Comparison of ENCODE assay signal across 8 cellular contexts in the genomic region with DNA sequence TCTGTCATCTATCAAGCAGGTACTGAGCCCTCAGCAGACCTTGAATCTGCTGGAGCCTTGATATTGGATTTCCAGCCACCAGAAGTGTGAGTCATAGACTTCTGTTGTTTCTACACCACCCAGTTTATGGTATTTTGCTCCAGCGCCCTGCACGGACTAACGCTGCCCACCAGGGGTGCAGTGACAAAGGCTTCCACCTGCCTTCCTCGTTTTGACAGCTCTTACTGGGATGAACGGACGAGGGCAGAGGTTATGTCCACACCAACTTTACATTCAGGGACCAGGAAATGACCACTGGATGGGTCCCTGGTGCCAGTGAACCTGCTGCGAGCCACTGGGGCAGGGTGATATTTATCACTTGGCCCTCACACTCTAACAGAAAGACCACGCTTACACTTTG.
DNase-seq lines count a peak whose midpoint lies in the region; ATAC-seq lines count a peak whose summit lies in the region.
"Had no signal": no experiment of that assay in that cellular context is flagged by ENCODE, and none has a peak within 500 bp of the region (broad histone marks: within the 10 kb centered on the region; RNA-seq: fewer than 3 reads in every experiment).

No MANE protein-coding gene starts in this region.

- H3K9ac ChIP-seq in mesenchymal stem cell (ENCODE audit: low read length), result no peak overlapping the region

- WGBS in mesenchymal stem cell, result 66% methylated on average over 8 of the region's 8 CpGs

- DNase-seq in Daoy (ENCODE audit: low read depth), result peak; percentile 42
- DNase-seq in HuH-7 (ENCODE audit: low spot score), result peak; percentile 74
- peak; percentile 57 for DNase-seq in SK-MEL-5 (ENCODE audit: low read depth, low spot score)
- DNase-seq in mesenchymal stem cell, result no peak
- no peak for DNase-seq in Right ventricle myocardium superior
- DNase-seq in putamen (ENCODE audit: low spot score), result no peak
- DNase-seq: NK-92 treated with Interleukin-12 subunit alpha and Interleukin-12 subunit beta, amount 100 ng/mL, for 24 hours had no signal

- H2AFZ ChIP-seq in mesenchymal stem cell (ENCODE audit: low read depth, low read length), result no peak overlapping the region

- no peaks in the 10 kb centered on the region for H3K79me1 ChIP-seq in mesenchymal stem cell (replicated peaks; ENCODE audit: low read length, poor library complexity, severe bottlenecking)

- no peak overlapping the region for H2BK5ac ChIP-seq in mesenchymal stem cell (ENCODE audit: low read depth, low read length, poor library complexity, severe bottlenecking)

- H3K4ac ChIP-seq in mesenchymal stem cell (ENCODE audit: low read depth in 1 of 2, low read length in 2 of 2), result no peak overlapping the region

- ATAC-seq in Right ventricle myocardium superior (ENCODE audit: poor library complexity) (no peak), GM19463 (IDR thresholded peaks at IDR 0.05; ENCODE audit: unreplicated experiment) (no peak)

- H3K27me3 ChIP-seq in mesenchymal stem cell (ENCODE audit: control insufficient read depth in 1 of 2, insufficient read depth in 1 of 2, low read length in 2 of 2), result peaks cover 20 to 74% of the 10 kb centered on the region in 2 experiments

- no peak overlapping the region for H2BK15ac ChIP-seq in mesenchymal stem cell (ENCODE audit: low read depth, poor library complexity, severe bottlenecking)

- H2BK12ac ChIP-seq in mesenchymal stem cell (ENCODE audit: low read length in 2 of 2), result no peak overlapping the region

- in situ Hi-C loops in SK-MEL-5 (cut with HindIII; ENCODE audit: low pct_unique_long_range_greater_than_20kb, low sequenced_read_pairs), result no loop called here

- no peak overlapping the region for H3K4me3 ChIP-seq in mesenchymal stem cell (ENCODE audit: insufficient read depth in 1 of 2, low read depth in 1 of 2, low read length in 2 of 2)

- no peak overlapping the region for H3K27ac ChIP-seq in mesenchymal stem cell (ENCODE audit: low read length, poor library complexity, severe bottlenecking)

- peak overlapping the region; percentile 8 for H3K4me2 ChIP-seq in mesenchymal stem cell (ENCODE audit: low read length, poor library complexity, severe bottlenecking)

- no peak overlapping the region for H2AK5ac ChIP-seq in mesenchymal stem cell (ENCODE audit: low read length, severe bottlenecking)

- H3K4me1 ChIP-seq in mesenchymal stem cell (ENCODE audit: control insufficient read depth, insufficient read depth, low read depth, low read length), result no peaks in the 10 kb centered on the region

- no peaks in the 10 kb centered on the region for H3K9me3 ChIP-seq in mesenchymal stem cell (ENCODE audit: control insufficient read depth, low read length)

- no peak overlapping the region for H3K14ac ChIP-seq in mesenchymal stem cell (ENCODE audit: low read length in 2 of 2)

- no peak overlapping the region for H3K23ac ChIP-seq in mesenchymal stem cell (ENCODE audit: low read length in 2 of 2)

- H2BK120ac ChIP-seq in mesenchymal stem cell (ENCODE audit: low read depth, low read length), result no peak overlapping the region

- H3K18ac ChIP-seq in mesenchymal stem cell (ENCODE audit: low read depth in 1 of 2, low read length in 2 of 2), result no peak overlapping the region

- H4K8ac ChIP-seq in mesenchymal stem cell (ENCODE audit: low read length), result no peak overlapping the region

- no peak overlapping the region for H4K91ac ChIP-seq in mesenchymal stem cell (ENCODE audit: low read length)

- no peaks in the 10 kb centered on the region for H3K36me3 ChIP-seq in mesenchymal stem cell (ENCODE audit: control insufficient read depth in 1 of 2, insufficient read depth in 2 of 2, low read depth in 1 of 2, low read length in 2 of 2)

- intact Hi-C loops in Right ventricle myocardium superior (cut with DNase I), result no loop called here

Comparison
In these comparisons a context has a peak if more than half of its experiments do, and no peak if none do; other contexts are left out.
1. DNase-seq: peak in Daoy (single experiment), HuH-7 (single experiment) and SK-MEL-5 (single experiment); none in mesenchymal stem cell (single experiment), Right ventricle myocardium superior (single experiment) and putamen (single experiment).